22 cellular contexts compared by ENCODE assay signal in the genomic region with DNA sequence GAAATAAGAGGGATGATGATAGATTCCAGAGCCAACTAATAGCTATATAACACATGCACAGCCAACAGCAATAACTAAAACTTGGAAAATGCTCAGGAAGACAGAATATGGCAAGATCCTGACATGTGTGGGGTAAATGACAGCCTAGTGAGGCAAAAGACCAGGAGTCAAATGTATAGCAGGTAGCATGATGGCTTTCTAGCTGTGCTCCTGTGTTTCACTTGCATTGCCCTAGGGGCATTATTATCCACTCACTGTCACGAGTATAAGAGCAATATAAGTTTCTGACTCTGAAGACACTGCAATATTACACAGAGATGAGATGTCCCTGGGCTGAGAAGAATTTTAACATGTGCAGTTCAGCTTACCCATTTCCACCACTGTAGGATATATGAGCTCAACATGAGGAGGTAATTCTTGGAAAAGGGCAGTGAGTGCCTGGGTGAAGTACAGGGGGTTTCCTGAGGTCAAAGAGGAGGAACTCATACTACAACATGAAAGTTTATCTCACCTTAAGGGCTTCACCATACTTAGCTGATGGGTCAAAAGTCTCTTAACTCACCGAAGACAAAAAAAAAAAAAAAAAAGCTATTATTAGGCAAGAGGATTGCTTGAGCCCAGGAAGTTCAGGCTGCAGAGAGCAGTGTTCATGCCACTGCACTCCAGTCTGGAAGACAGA.
"Had no signal": no experiment of that assay in that cellular context is flagged by ENCODE, and none has a peak within 500 bp of the region (broad histone marks: within the 10 kb centered on the region; RNA-seq: fewer than 3 reads in every experiment).

No MANE protein-coding gene starts in this region.

- H3K4me3 ChIP-seq: adrenal gland, K562 had no signal

- H3K36me3 Mint-ChIP-seq: activated CD4-positive, alpha-beta memory T cell treated with anti-CD3 and anti-CD28 coated beads for 36 hours; activated naive CD8-positive, alpha-beta T cell treated with anti-CD3 and anti-CD28 coated beads, Interleukin-2, amount 10 ng/mL, durations not matched to agents 7 days and 5 days had no signal

- H3K27ac Mint-ChIP-seq: activated CD4-positive, alpha-beta memory T cell treated with anti-CD3 and anti-CD28 coated beads for 36 hours; activated CD4-positive, alpha-beta T cell treated with anti-CD3 and anti-CD28 coated beads, Interleukin-2, amount 10 ng/mL, durations not matched to agents 7 days and 5 days; activated naive CD8-positive, alpha-beta T cell treated with anti-CD3 and anti-CD28 coated beads, Interleukin-2, amount 10 ng/mL, durations not matched to agents 7 days and 5 days; activated T-cell treated with anti-CD3 and anti-CD28 coated beads, Interleukin-2, amount 50 U/mL, for 72 hours; activated T-helper 2 cell treated with anti-CD3 and anti-CD28 coated beads, Interferon-gamma antibody, Interleukin-2, Interleukin-4, amounts not matched to agents 10 μg/mL and 5 μg/mL and 100 μg/mL, durations not matched to agents 14 hours and 24 hours and 36 hours had no signal

- H3K27ac ChIP-seq: adrenal gland, VCaP had no signal

- H3K4me2 ChIP-seq: SK-N-SH had no signal

- H3K9ac ChIP-seq: SK-N-SH had no signal

- H3K4me1 ChIP-seq: adrenal gland had no signal

- H3K27me3 ChIP-seq: adrenal gland had no signal

- ATAC-seq: activated T-cell treated with anti-CD3 and anti-CD28 coated beads, Interleukin-2, amount 50 U/mL, for 72 hours; K562 had no signal

- H3K36me3 ChIP-seq: adrenal gland had no signal

- H3K27me3 Mint-ChIP-seq: activated CD4-positive, alpha-beta memory T cell treated with anti-CD3 and anti-CD28 coated beads for 36 hours; activated CD4-positive, alpha-beta T cell treated with anti-CD3 and anti-CD28 coated beads, Interleukin-2, amount 10 ng/mL, durations not matched to agents 7 days and 5 days; activated naive CD8-positive, alpha-beta T cell treated with anti-CD3 and anti-CD28 coated beads, Interleukin-2, amount 10 ng/mL, durations not matched to agents 7 days and 5 days had no signal

- H3K9me3 Mint-ChIP-seq: activated CD4-positive, alpha-beta memory T cell treated with anti-CD3 and anti-CD28 coated beads for 36 hours; activated CD4-positive, alpha-beta T cell treated with anti-CD3 and anti-CD28 coated beads, Interleukin-2, amount 10 ng/mL, durations not matched to agents 7 days and 5 days; activated naive CD8-positive, alpha-beta T cell treated with anti-CD3 and anti-CD28 coated beads, Interleukin-2, amount 10 ng/mL, durations not matched to agents 7 days and 5 days; activated T-cell treated with anti-CD3 and anti-CD28 coated beads, Interleukin-2, amount 50 U/mL, for 72 hours; activated T-helper 2 cell treated with anti-CD3 and anti-CD28 coated beads, Interferon-gamma antibody, Interleukin-2, Interleukin-4, amounts not matched to agents 10 μg/mL and 5 μg/mL and 100 μg/mL, durations not matched to agents 14 hours and 24 hours and 36 hours had no signal

- H3K4me1 Mint-ChIP-seq: activated CD4-positive, alpha-beta T cell treated with anti-CD3 and anti-CD28 coated beads, Interleukin-2, amount 10 ng/mL, durations not matched to agents 7 days and 5 days; activated naive CD8-positive, alpha-beta T cell treated with anti-CD3 and anti-CD28 coated beads, Interleukin-2, amount 10 ng/mL, durations not matched to agents 7 days and 5 days had no signal

- H3K9me3 ChIP-seq: adrenal gland, SK-N-SH had no signal

- H3K9me2 ChIP-seq: SK-N-SH had no signal

- H3K4me3 Mint-ChIP-seq: activated CD4-positive, alpha-beta memory T cell treated with anti-CD3 and anti-CD28 coated beads for 36 hours; activated CD4-positive, alpha-beta T cell treated with anti-CD3 and anti-CD28 coated beads, Interleukin-2, amount 10 ng/mL, durations not matched to agents 7 days and 5 days; activated naive CD8-positive, alpha-beta T cell treated with anti-CD3 and anti-CD28 coated beads, Interleukin-2, amount 10 ng/mL, durations not matched to agents 7 days and 5 days; activated T-cell treated with anti-CD3 and anti-CD28 coated beads, Interleukin-2, amount 50 U/mL, for 72 hours had no signal

- FAIRE-seq: K562 had no signal

- DNase-seq: activated CD4-positive, alpha-beta memory T cell treated with anti-CD3 and anti-CD28 coated beads for 36 hours; activated CD4-positive, alpha-beta T cell treated with anti-CD3 and anti-CD28 coated beads, Interleukin-2, amount 10 ng/mL, durations not matched to agents 7 days and 5 days; activated CD4-positive, CD25-positive, alpha-beta regulatory T cell; activated CD8-positive, alpha-beta memory T cell treated with anti-CD3 and anti-CD28 coated beads, Interleukin-2, amount 50 U/mL, for 4 hours; activated gamma-delta T cell treated with Interleukin-2 at 50 U/mL for 16 hours; activated naive CD4-positive, alpha-beta T cell treated with anti-CD3 and anti-CD28 coated beads, Interleukin-2, amount 50 U/mL, for 16 hours; activated naive CD8-positive, alpha-beta T cell treated with anti-CD3 and anti-CD28 coated beads, Interleukin-2, amount 10 ng/mL, durations not matched to agents 7 days and 5 days; activated T-cell treated with anti-CD3 and anti-CD28 coated beads, Interleukin-2, amount 50 U/mL, for 72 hours; adrenal gland; anterior cingulate cortex; cerebellar nuclear complex; Kasumi-1; NCI-H1048; NCI-H1930; NCI-H345; NCI-H510A; SIG-M5; SK-N-SH; T-helper 1 cell had no signal
